ENCODE assay signal across 16 cellular contexts in genomic region chr20:37413023-37413334, GRCh38.
DNase-seq lines count a peak whose midpoint lies in the region; ATAC-seq and TF ChIP-seq lines count a peak whose summit lies in the region.
"Had no signal": no experiment of that assay in that cellular context is flagged by ENCODE, and none has a peak within 500 bp of the region (broad histone marks: within the 10 kb centered on the region; RNA-seq: fewer than 3 reads in every experiment).

No MANE protein-coding gene starts in this region.

- H3K9me2 ChIP-seq in OCI-LY7 (ENCODE audit: insufficient read depth, low read length) (no peaks in the 10 kb centered on the region), neural cell (ENCODE audit: insufficient read depth, low read length) (no peaks in the 10 kb centered on the region)

- H4K20me1 ChIP-seq in BLaER1 (no peaks in the 10 kb centered on the region), DND-41 (ENCODE audit: insufficient read depth, low read length) (no peaks in the 10 kb centered on the region), OCI-LY7 (ENCODE audit: insufficient read depth, low read length) (no peaks in the 10 kb centered on the region), neural cell (ENCODE audit: insufficient read depth) (no peaks in the 10 kb centered on the region)

- no peaks in the 10 kb centered on the region for H3K36me3 Mint-ChIP-seq in HFFc6 (ENCODE audit: low read depth)
- H3K36me3 Mint-ChIP-seq: CD4-positive, CD25-positive, alpha-beta regulatory T cell had no signal

- H3K36me3 ChIP-seq in BLaER1 (no peaks in the 10 kb centered on the region), DND-41 (ENCODE audit: insufficient read depth, low read length) (no peaks in the 10 kb centered on the region), OCI-LY7 (ENCODE audit: insufficient read depth, low read length) (no peaks in the 10 kb centered on the region), neural cell (ENCODE audit: insufficient read depth, low read length) (no peaks in the 10 kb centered on the region), body of pancreas (replicated peaks in 1 of 2; ENCODE audit: insufficient read depth in 1 of 2, low read depth in 2 of 2) (no peaks in the 10 kb centered on the region)

- H3K9me3 Mint-ChIP-seq in HFFc6, result no peaks in the 10 kb centered on the region
- H3K9me3 Mint-ChIP-seq: CD4-positive, CD25-positive, alpha-beta regulatory T cell had no signal

- H3K4me1 ChIP-seq in BLaER1, result peaks cover 55% of the 10 kb centered on the region
- H3K4me1 ChIP-seq in DND-41 (ENCODE audit: insufficient read depth, low read length), result peaks cover 33% of the 10 kb centered on the region
- H3K4me1 ChIP-seq in OCI-LY7 (ENCODE audit: insufficient read depth, low read length, poor library complexity, severe bottlenecking), result peaks cover 22% of the 10 kb centered on the region
- no peaks in the 10 kb centered on the region for H3K4me1 ChIP-seq in body of pancreas

- H3K27ac ChIP-seq in BLaER1 (no peak overlapping the region), DND-41 (ENCODE audit: low read length) (0 out of 2 replicates have a peak overlapping the region, but pooled peaks have one; percentile 71), OCI-LY7 (ENCODE audit: low read depth, low read length, poor library complexity, severe bottlenecking) (no peak overlapping the region), neural cell (ENCODE audit: low read length) (peak overlapping the region; percentile 94), body of pancreas (no peak overlapping the region)

- H3K27me3 Mint-ChIP-seq in HFFc6 (ENCODE audit: insufficient read depth), result peaks cover 31% of the 10 kb centered on the region
- H3K27me3 Mint-ChIP-seq: CD4-positive, CD25-positive, alpha-beta regulatory T cell had no signal

- intact Hi-C loops in OCI-LY7 (cut with micrococcal nuclease; ENCODE audit: unreplicated experiment), result no loop called here
- intact Hi-C loops in body of pancreas (cut with DNase I), result no loop called here

- no peak for TF ChIP-seq POLR2A in body of pancreas (IDR thresholded peaks at IDR 0.05)

- no TSS peak for BruUV-seq in OCI-LY7 (replicated peaks; lab: Mats Ljungman, UMichigan)

- H3K4me3 ChIP-seq in BLaER1 (no peak overlapping the region), DND-41 (ENCODE audit: low read depth in 1 of 2, low read length in 2 of 2) (peak overlapping the region in 1 of 2 experiments; percentile 71; a peak in 1 of 4 replicates), OCI-LY7 (ENCODE audit: low read depth, low read length, poor library complexity, severe bottlenecking) (no peak overlapping the region), neural cell (ENCODE audit: low read length) (peak overlapping the region; percentile 52), body of pancreas (no peak overlapping the region)

- CTCF ChIA-PET in OCI-LY7 (lab: Charles Lee; ENCODE audit: unreplicated experiment), result no interaction called here

- H2AFZ ChIP-seq in DND-41 (ENCODE audit: low read depth, low read length) (peak overlapping the region; percentile 90; the same call in 1 of the 2 replicates), OCI-LY7 (ENCODE audit: low read length) (no peak overlapping the region), neural cell (ENCODE audit: low read depth, low read length) (no peak overlapping the region)

- H3K9ac ChIP-seq in BLaER1 (no peak overlapping the region), DND-41 (ENCODE audit: low read depth, low read length) (peak overlapping the region; percentile 51; the same call in 1 of the 2 replicates), neural cell (ENCODE audit: low read length) (peak overlapping the region; percentile 69)

- ATAC-seq in DND-41 (ENCODE audit: insufficient read depth, low read depth), result no peak
- no peak for ATAC-seq in body of pancreas

- TF ChIP-seq EP300 in neural cell (conservative IDR thresholded peaks at IDR 0.05; ENCODE audit: poor library complexity, severe bottlenecking), result no peak

- peaks cover 14% of the 10 kb centered on the region for H3K4me1 Mint-ChIP-seq in HFFc6 (ENCODE audit: low read depth)

- H3K9me3 ChIP-seq in BLaER1 (no peaks in the 10 kb centered on the region), DND-41 (ENCODE audit: insufficient read depth, low read length, severe bottlenecking) (no peaks in the 10 kb centered on the region), OCI-LY7 (ENCODE audit: low read length) (no peaks in the 10 kb centered on the region), neural cell (ENCODE audit: low read length) (no peaks in the 10 kb centered on the region), body of pancreas (no peaks in the 10 kb centered on the region)

- DNase-seq in DND-41, result no peak
- peak; percentile 8 for DNase-seq in OCI-LY7 (ENCODE audit: low spot score)
- no peak for DNase-seq in activated CD4-positive, alpha-beta T cell treated with anti-CD3 and anti-CD28 coated beads for 48 hours
- DNase-seq in body of pancreas, result no peak
- no peak for DNase-seq in NCI-H446 (lab: John Stamatoyannopoulos, UW)
- no peak for DNase-seq in HFFc6
- DNase-seq: AML-193, DMS153, HCEC 1CT, NCI-H146, NCI-H2029 treated with DMSO at 0.1 percent for 48 hours, Right ventricle myocardium superior, SW 1271 had no signal

- H3K4me2 ChIP-seq in BLaER1 (peak overlapping the region; percentile 90), DND-41 (ENCODE audit: insufficient read depth, low read length) (peak overlapping the region; percentile 97), OCI-LY7 (ENCODE audit: low read length) (no peak overlapping the region), neural cell (ENCODE audit: low read length) (no peak overlapping the region)

- no peak for TF ChIP-seq CTCF in DND-41 (IDR thresholded peaks at IDR 0.05; ENCODE audit: borderline replicate concordance, extremely low read depth, low read length, poor library complexity, severe bottlenecking)
- TF ChIP-seq CTCF in OCI-LY7 (conservative IDR thresholded peaks at IDR 0.05; ENCODE audit: low read length), result no peak
- TF ChIP-seq CTCF in neural cell (IDR thresholded peaks at IDR 0.05; ENCODE audit: poor library complexity, severe bottlenecking), result no peak
- TF ChIP-seq CTCF in body of pancreas (IDR thresholded peaks at IDR 0.05), result no peak
- TF ChIP-seq CTCF in HFFc6 (IDR thresholded peaks at IDR 0.05), result no peak

- H3K27ac Mint-ChIP-seq in HFFc6, result no peak overlapping the region
- H3K27ac Mint-ChIP-seq: CD4-positive, CD25-positive, alpha-beta regulatory T cell had no signal

- H3K79me2 ChIP-seq in DND-41 (ENCODE audit: insufficient read depth, low read length) (no peaks in the 10 kb centered on the region), OCI-LY7 (ENCODE audit: insufficient read depth, low read depth, low read length) (no peaks in the 10 kb centered on the region), neural cell (replicated peaks; ENCODE audit: insufficient read depth, low read length) (no peaks in the 10 kb centered on the region)

- 67 to 73% methylated on average over 7 of the region's 7 CpGs for WGBS in body of pancreas, 2 donors

- POLR2A ChIA-PET in OCI-LY7 (lab: Charles Lee), result no interaction called here

- H3K4me3 Mint-ChIP-seq in HFFc6, result no peak overlapping the region

- peaks cover 6% of the 10 kb centered on the region for H3F3A ChIP-seq in neural cell (ENCODE audit: insufficient read depth, low read length, poor library complexity, severe bottlenecking)

- TF ChIP-seq RAD21 in neural cell (conservative IDR thresholded peaks at IDR 0.05), result no peak

- H3K27me3 ChIP-seq in BLaER1 (no peaks in the 10 kb centered on the region), DND-41 (ENCODE audit: insufficient read depth, low read length, poor library complexity) (no peaks in the 10 kb centered on the region), neural cell (ENCODE audit: insufficient read depth, low read depth, low read length) (no peaks in the 10 kb centered on the region), body of pancreas (peaks cover 0 to 8% of the 10 kb centered on the region in 2 donors)

TF ChIP-seq in neural cell, 6 proteins besides CTCF, POLR2A, EP300 and RAD21:
- no peak for TF ChIP-seq REST (IDR thresholded peaks at IDR 0.05; ENCODE audit: borderline replicate concordance)
- TF ChIP-seq SMC3 (conservative IDR thresholded peaks at IDR 0.05; ENCODE audit: poor library complexity), result no peak
- no peak for TF ChIP-seq TAF1 (IDR thresholded peaks at IDR 0.05; ENCODE audit: low read depth)
- no peak for TF ChIP-seq MXI1 (conservative IDR thresholded peaks at IDR 0.05; ENCODE audit: poor library complexity, severe bottlenecking)
- no peak for TF ChIP-seq POLR2AphosphoS5 (IDR thresholded peaks at IDR 0.05)
- no peak for TF ChIP-seq EZH2 (IDR thresholded peaks at IDR 0.05; ENCODE audit: borderline replicate concordance, insufficient read depth, low read length, poor library complexity, severe bottlenecking)

Comparison
In these comparisons a context has a peak if more than half of its experiments do, and no peak if none do; other contexts are left out.
1. H3K27ac ChIP-seq: peak in DND-41 (single experiment) and neural cell (single experiment); none in BLaER1 (single experiment), OCI-LY7 (single experiment) and body of pancreas (0 of 4).
2. H3K4me2 ChIP-seq: peak in BLaER1 (single experiment) and DND-41 (single experiment); none in OCI-LY7 (single experiment) and neural cell (single experiment).